Comparison of ENCODE assay signal across 10 cellular contexts in genomic region chr18:47883771-47884413, GRCh38. TPM values are rescaled to one million over a fixed set of nuclear protein-coding genes. Genes with fewer than 3 reads are reported as not detected.
DNase-seq lines count a peak whose midpoint lies in the region; ATAC-seq and TF ChIP-seq lines count a peak whose summit lies in the region.
"Had no signal": no experiment of that assay in that cellular context is flagged by ENCODE, and none has a peak within 500 bp of the region (broad histone marks: within the 10 kb centered on the region; RNA-seq: fewer than 3 reads in every experiment).

No MANE protein-coding gene starts in this region.

- no peaks in the 10 kb centered on the region for H3K27me3 Mint-ChIP-seq in HFFc6 (ENCODE audit: insufficient read depth)
- H3K27me3 Mint-ChIP-seq in activated T-helper 17 cell treated with anti-CD3 and anti-CD28 coated beads, Interleukin-2, amount 50 U/mL, for 72 hours = no peaks in the 10 kb centered on the region

- H3K4me1 Mint-ChIP-seq in HFFc6 (ENCODE audit: low read depth) = peaks cover 46% of the 10 kb centered on the region
- peaks cover 45% of the 10 kb centered on the region for H3K4me1 Mint-ChIP-seq in activated T-helper 17 cell treated with anti-CD3 and anti-CD28 coated beads, Interleukin-2, amount 50 U/mL, for 72 hours

- H3K27ac ChIP-seq in left lung (no peak overlapping the region), uterus (no peak overlapping the region)
- H3K27ac ChIP-seq: gastrocnemius medialis, ovary had no signal

- intact Hi-C loops in left lung (cut with DNase I) = no loop called here
- intact Hi-C loops in uterus (cut with DNase I; ENCODE audit: low total_unique reads) = no loop called here

- H3K9me3 Mint-ChIP-seq in HFFc6 = no peaks in the 10 kb centered on the region
- H3K9me3 Mint-ChIP-seq in activated T-helper 17 cell treated with anti-CD3 and anti-CD28 coated beads, Interleukin-2, amount 50 U/mL, for 72 hours = no peaks in the 10 kb centered on the region

- H3K36me3 Mint-ChIP-seq in HFFc6 (ENCODE audit: low read depth) = peaks cover 27% of the 10 kb centered on the region
- H3K36me3 Mint-ChIP-seq in activated T-helper 17 cell treated with anti-CD3 and anti-CD28 coated beads, Interleukin-2, amount 50 U/mL, for 72 hours (ENCODE audit: low read depth) = peaks cover 89% of the 10 kb centered on the region

- ATAC-seq in activated T-helper 17 cell treated with anti-CD3 and anti-CD28 coated beads, Interleukin-2, amount 50 U/mL, for 72 hours (replicated peaks) = peak; percentile 93
- peak; percentile 24 for ATAC-seq in left lung
- no peak for ATAC-seq in GM21717 (IDR thresholded peaks at IDR 0.05; ENCODE audit: unreplicated experiment)
- ATAC-seq: gastrocnemius medialis had no signal

- H3K9me3 ChIP-seq in left lung = no peaks in the 10 kb centered on the region
- no peaks in the 10 kb centered on the region for H3K9me3 ChIP-seq in uterus
- H3K9me3 ChIP-seq: gastrocnemius medialis, ovary had no signal

- TF ChIP-seq POLR2A in uterus (IDR thresholded peaks at IDR 0.05) = no peak

- DNase-seq in COR-L47 (lab: John Stamatoyannopoulos, UW) (peak; percentile 12), HFFc6 (peak; percentile 45), left lung (no peak), GM03348 (ENCODE audit: low spot score) (no peak), uterus (no peak), AG20443 (ENCODE audit: low spot score) (no peak)
- DNase-seq: gastrocnemius medialis had no signal

- H3K36me3 ChIP-seq in left lung (peaks cover 0 to 33% of the 10 kb centered on the region in 2 donors), uterus (no peaks in the 10 kb centered on the region)
- H3K36me3 ChIP-seq: gastrocnemius medialis, ovary had no signal

- no peak overlapping the region for H3K4me3 ChIP-seq in left lung
- H3K4me3 ChIP-seq in uterus = no peak overlapping the region
- H3K4me3 ChIP-seq: gastrocnemius medialis, ovary had no signal

- H3K4me1 ChIP-seq in left lung = no peaks in the 10 kb centered on the region
- no peaks in the 10 kb centered on the region for H3K4me1 ChIP-seq in uterus

- H3K27ac Mint-ChIP-seq in HFFc6 = peak overlapping the region; percentile 42
- peak overlapping the region; percentile 79 for H3K27ac Mint-ChIP-seq in activated T-helper 17 cell treated with anti-CD3 and anti-CD28 coated beads, Interleukin-2, amount 50 U/mL, for 72 hours

- no peak overlapping the region for H3K4me3 Mint-ChIP-seq in HFFc6
- H3K4me3 Mint-ChIP-seq in activated T-helper 17 cell treated with anti-CD3 and anti-CD28 coated beads, Interleukin-2, amount 50 U/mL, for 72 hours = peak overlapping the region; percentile 4

- TF ChIP-seq CTCF in HFFc6 (IDR thresholded peaks at IDR 0.05) (no peak), left lung (IDR thresholded peaks at IDR 0.05) (no peak), uterus (IDR thresholded peaks at IDR 0.05) (no peak)

- H3K27me3 ChIP-seq in left lung (no peaks in the 10 kb centered on the region), uterus (no peaks in the 10 kb centered on the region)
- H3K27me3 ChIP-seq: gastrocnemius medialis, ovary had no signal

RNA-seq across cellular contexts. Expression of gene SMAD2, which starts 46.6 kb away (rescaled TPM):
- 100 to 1,000 TPM in 5 of 6 experiments, 10 to 100 TPM in 1; 99.3 to 116 (median 108) TPM for total RNA-seq in HFFc6 (2021; fragmentation: NEBNext Ultra II Directional; extraction: Animal tissue kit (Norgen Biotek cat#: 25700))
- 100 to 1,000 TPM in 1 of 2 donors, 10 to 100 TPM in 1; 97.2 to 170 TPM for total RNA-seq in activated T-helper 17 cell treated with anti-CD3 and anti-CD28 coated beads, Interleukin-2, amount 50 U/mL, for 72 hours
- 100 to 1,000 TPM; 131 to 143 TPM for total RNA-seq in left lung
- 100 to 1,000 TPM; 107 to 237 (median 142) TPM for total RNA-seq in uterus

Comparison
In these comparisons a context has a peak if more than half of its experiments do, and no peak if none do; other contexts are left out.
1. DNase-seq: peak in COR-L47 (single experiment) and HFFc6 (single experiment); none in left lung (0 of 2), GM03348 (single experiment), uterus (0 of 2) and AG20443 (single experiment).